In genomic region chr12:58954002-58954401, GRCh38 we compare ENCODE assay signal across 25 cellular contexts. TPM values are rescaled to one million over a fixed set of nuclear protein-coding genes. Genes with fewer than 3 reads are reported as not detected.
"Had no signal": no experiment of that assay in that cellular context is flagged by ENCODE, and none has a peak within 500 bp of the region (broad histone marks: within the 10 kb centered on the region; RNA-seq: fewer than 3 reads in every experiment).

No MANE protein-coding gene starts in this region.

- DNase-seq: hippocampal formation; kidney glomerular epithelial cell; left cardiac atrium; left lung; lower lobe of right lung; mammary epithelial cell; mesenchymal stem cell; naive thymus-derived CD8-positive, alpha-beta T cell; ovary; right lobe of liver; stimulated activated CD4-positive, alpha-beta T cell treated with anti-CD3 and anti-CD28 coated beads, Interleukin-1b, Interleukin-23, amount 100 ng/mL, for 48 hours; stimulated activated CD4-positive, alpha-beta T cell treated with anti-CD3 and anti-CD28 coated beads, Interleukin-2, amount 100 ng/mL, for 48 hours; stimulated activated CD4-positive, alpha-beta T cell treated with anti-CD3 and anti-CD28 coated beads, Interleukin-4, amount 100 ng/mL, for 4 hours; stimulated activated CD8-positive, alpha-beta memory T cell treated with anti-CD3 and anti-CD28 coated beads, Interleukin-4, amount 100 ng/mL, for 48 hours; stimulated activated naive CD4-positive, alpha-beta T cell treated with Interleukin-2 at 50 U/mL for 16 hours; stimulated activated naive CD8-positive, alpha-beta T cell treated with anti-CD3 and anti-CD28 coated beads, Interleukin-15, amount 100 ng/mL, for 72 hours; substantia nigra; uterus had no signal

- H3K4me1 Mint-ChIP-seq: naive thymus-derived CD8-positive, alpha-beta T cell; stimulated activated memory B cell treated with anti-CD40 and anti-IgM and Interleukin-4, amounts not matched to agents 10 μg/mL and 1 μg/mL and 100 μg/mL, for 72 hours; stimulated activated naive CD8-positive, alpha-beta T cell treated with anti-CD3 and anti-CD28 coated beads, Interleukin-15, amount 100 ng/mL, for 72 hours had no signal

- H3K4me1 ChIP-seq: left lung, lower lobe of right lung, right atrium auricular region, tibial nerve, uterus had no signal

- ATAC-seq: left cardiac atrium; left lung; lower lobe of right lung; naive thymus-derived CD8-positive, alpha-beta T cell; right lobe of liver; stimulated activated memory B cell treated with anti-CD40 and anti-IgM and Interleukin-4, amounts not matched to agents 10 μg/mL and 1 μg/mL and 100 μg/mL, for 72 hours; stimulated activated naive CD8-positive, alpha-beta T cell treated with anti-CD3 and anti-CD28 coated beads, Interleukin-15, amount 100 ng/mL, for 72 hours had no signal

- H3K4me3 ChIP-seq: left lung, lower lobe of right lung, ovary, right atrium auricular region, right lobe of liver, smooth muscle cell, tibial nerve, uterus had no signal

- H3K27ac Mint-ChIP-seq: naive thymus-derived CD8-positive, alpha-beta T cell; nephron; progenitor cell of endocrine pancreas; stimulated activated memory B cell treated with anti-CD40 and anti-IgM and Interleukin-4, amounts not matched to agents 10 μg/mL and 1 μg/mL and 100 μg/mL, for 72 hours; stimulated activated naive CD8-positive, alpha-beta T cell treated with anti-CD3 and anti-CD28 coated beads, Interleukin-15, amount 100 ng/mL, for 72 hours; type B pancreatic cell had no signal

- H3K36me3 Mint-ChIP-seq: stimulated activated memory B cell treated with anti-CD40 and anti-IgM and Interleukin-4, amounts not matched to agents 10 μg/mL and 1 μg/mL and 100 μg/mL, for 72 hours; type B pancreatic cell had no signal

- H3K27ac ChIP-seq: left lung, lower lobe of right lung, ovary, right atrium auricular region, right lobe of liver, tibial nerve, uterus had no signal

- H3K4me3 Mint-ChIP-seq: naive thymus-derived CD8-positive, alpha-beta T cell; nephron; stimulated activated memory B cell treated with anti-CD40 and anti-IgM and Interleukin-4, amounts not matched to agents 10 μg/mL and 1 μg/mL and 100 μg/mL, for 72 hours; stimulated activated naive CD8-positive, alpha-beta T cell treated with anti-CD3 and anti-CD28 coated beads, Interleukin-15, amount 100 ng/mL, for 72 hours; type B pancreatic cell had no signal

- H3K27me3 Mint-ChIP-seq: naive thymus-derived CD8-positive, alpha-beta T cell; progenitor cell of endocrine pancreas; stimulated activated memory B cell treated with anti-CD40 and anti-IgM and Interleukin-4, amounts not matched to agents 10 μg/mL and 1 μg/mL and 100 μg/mL, for 72 hours; stimulated activated naive CD8-positive, alpha-beta T cell treated with anti-CD3 and anti-CD28 coated beads, Interleukin-15, amount 100 ng/mL, for 72 hours; type B pancreatic cell had no signal

- H3K36me3 ChIP-seq: left lung, lower lobe of right lung, ovary, right atrium auricular region, right lobe of liver, tibial nerve, uterus had no signal

- H3K9me3 ChIP-seq: lower lobe of right lung, ovary, right atrium auricular region, right lobe of liver, tibial nerve, uterus had no signal

- H3K27me3 ChIP-seq: left lung, ovary, right atrium auricular region, right lobe of liver, tibial nerve, uterus had no signal

RNA-seq across cellular contexts. Expression of gene LRIG3, which starts 33.7 kb away (rescaled TPM):
- total RNA-seq: naive thymus-derived CD8-positive, alpha-beta T cell had no signal
